Comparison of ENCODE assay signal across 8 cellular contexts in genomic region chr1:54408701-54409066, GRCh38. TPM values are rescaled to one million over a fixed set of nuclear protein-coding genes. Genes with fewer than 3 reads are reported as not detected.
A peak's percentile ranks its signal among the peaks of the same experiment; 100 is the strongest.
DNase-seq lines count a peak whose midpoint lies in the region; ATAC-seq and TF ChIP-seq lines count a peak whose summit lies in the region.
"Had no signal": no experiment of that assay in that cellular context is flagged by ENCODE, and none has a peak within 500 bp of the region (broad histone marks: within the 10 kb centered on the region; RNA-seq: fewer than 3 reads in every experiment).

No MANE protein-coding gene starts in this region.

- peaks cover under 1% of the 10 kb centered on the region; the same call in 1 of the 2 replicates for H3K36me3 Mint-ChIP-seq in HFFc6 (ENCODE audit: low read depth)
- H3K36me3 Mint-ChIP-seq in activated CD4-positive, alpha-beta memory T cell treated with anti-CD3 and anti-CD28 coated beads for 36 hours: peaks cover 6% of the 10 kb centered on the region
- peaks cover 0 to 5% (median under 1%) of the 10 kb centered on the region in 3 donors for H3K36me3 Mint-ChIP-seq in immature natural killer cell

- no peak for ATAC-seq in stimulated activated naive CD8-positive, alpha-beta T cell treated with anti-CD3 and anti-CD28 coated beads, Interleukin-15, amount 100 ng/mL, for 72 hours

- no peaks in the 10 kb centered on the region; the same call in 1 of the 2 replicates for H3K27me3 Mint-ChIP-seq in HFFc6 (ENCODE audit: insufficient read depth)
- H3K27me3 Mint-ChIP-seq in activated CD4-positive, alpha-beta memory T cell treated with anti-CD3 and anti-CD28 coated beads for 36 hours: no peaks in the 10 kb centered on the region
- peaks cover 10 to 16% (median 12%) of the 10 kb centered on the region in 3 donors for H3K27me3 Mint-ChIP-seq in immature natural killer cell (ENCODE audit: low read depth in 3 of 3)
- H3K27me3 Mint-ChIP-seq in stimulated activated naive CD8-positive, alpha-beta T cell treated with anti-CD3 and anti-CD28 coated beads, Interleukin-15, amount 100 ng/mL, for 72 hours: no peaks in the 10 kb centered on the region

- H3K9me3 Mint-ChIP-seq in HFFc6 (no peaks in the 10 kb centered on the region), immature natural killer cell (no peaks in the 10 kb centered on the region)
- H3K9me3 Mint-ChIP-seq in activated CD4-positive, alpha-beta memory T cell treated with anti-CD3 and anti-CD28 coated beads for 36 hours: no peaks in the 10 kb centered on the region
- no peaks in the 10 kb centered on the region for H3K9me3 Mint-ChIP-seq in stimulated activated naive CD8-positive, alpha-beta T cell treated with anti-CD3 and anti-CD28 coated beads, Interleukin-15, amount 100 ng/mL, for 72 hours

- H3K4me3 Mint-ChIP-seq in HFFc6 (peak overlapping the region; percentile 92), immature natural killer cell (peak overlapping the region; percentile 40 to 99 (median 98))
- H3K4me3 Mint-ChIP-seq in activated CD4-positive, alpha-beta memory T cell treated with anti-CD3 and anti-CD28 coated beads for 36 hours: no peak overlapping the region
- H3K4me3 Mint-ChIP-seq in stimulated activated naive CD8-positive, alpha-beta T cell treated with anti-CD3 and anti-CD28 coated beads, Interleukin-15, amount 100 ng/mL, for 72 hours: peak overlapping the region; percentile 32 to 67

- intact Hi-C loops in activated CD4-positive, alpha-beta memory T cell treated with anti-CD3 and anti-CD28 coated beads for 36 hours (cut with micrococcal nuclease): loop anchor here (1.0 to 5.0 kb wide), 3 partner anchors 8 to 461 kb away; partner anchors contain the start of genes IFT25 and LRRC42

- DNase-seq in HFFc6 (no peak), immature natural killer cell (no peak), NCI-H187 treated with DMSO at 0.1 percent for 48 hours (lab: John Stamatoyannopoulos, UW) (no peak), iPS-NIHi11 (ENCODE audit: low spot score) (no peak), NCI-H1105 treated with DMSO at 0.1 percent for 48 hours (lab: John Stamatoyannopoulos, UW) (no peak)
- DNase-seq in activated CD4-positive, alpha-beta memory T cell treated with anti-CD3 and anti-CD28 coated beads for 36 hours: no peak
- DNase-seq in stimulated activated naive CD8-positive, alpha-beta T cell treated with anti-CD3 and anti-CD28 coated beads, Interleukin-15, amount 100 ng/mL, for 72 hours: no peak
- DNase-seq: NCI-H1092 treated with DMSO at 0.1 percent for 48 hours had no signal

- POLR2A ChIA-PET in activated CD4-positive, alpha-beta memory T cell treated with anti-CD3 and anti-CD28 coated beads for 36 hours (lab: Charles Lee): no interaction called here

- CTCF ChIA-PET in activated CD4-positive, alpha-beta memory T cell treated with anti-CD3 and anti-CD28 coated beads for 36 hours (lab: Charles Lee): no interaction called here

- H3K27ac Mint-ChIP-seq in HFFc6 (peak overlapping the region; percentile 97), immature natural killer cell (peak overlapping the region; percentile 74 to 97 (median 91))
- peak overlapping the region; percentile 28 for H3K27ac Mint-ChIP-seq in activated CD4-positive, alpha-beta memory T cell treated with anti-CD3 and anti-CD28 coated beads for 36 hours
- no peak overlapping the region for H3K27ac Mint-ChIP-seq in stimulated activated naive CD8-positive, alpha-beta T cell treated with anti-CD3 and anti-CD28 coated beads, Interleukin-15, amount 100 ng/mL, for 72 hours

- no peak for TF ChIP-seq CTCF in HFFc6 (IDR thresholded peaks at IDR 0.05)

- H3K4me1 Mint-ChIP-seq in HFFc6 (ENCODE audit: low read depth): peaks cover 50% of the 10 kb centered on the region
- H3K4me1 Mint-ChIP-seq in activated CD4-positive, alpha-beta memory T cell treated with anti-CD3 and anti-CD28 coated beads for 36 hours (ENCODE audit: low read depth): peaks cover 51% of the 10 kb centered on the region
- peaks cover 50 to 58% of the 10 kb centered on the region in 2 donors for H3K4me1 Mint-ChIP-seq in immature natural killer cell
- peaks cover 62% of the 10 kb centered on the region for H3K4me1 Mint-ChIP-seq in stimulated activated naive CD8-positive, alpha-beta T cell treated with anti-CD3 and anti-CD28 coated beads, Interleukin-15, amount 100 ng/mL, for 72 hours

RNA-seq across cellular contexts. Expression of gene SSBP3, which starts 2.5 kb away (rescaled TPM):
- total RNA-seq in HFFc6 (2021; fragmentation: NEBNext Ultra II Directional; extraction: Animal tissue kit (Norgen Biotek cat#: 25700)): 10 to 100 TPM; 42.3 to 72.2 (median 58.1) TPM
- total RNA-seq in activated CD4-positive, alpha-beta memory T cell treated with anti-CD3 and anti-CD28 coated beads for 36 hours: 10 to 100 TPM; 44.4 to 49.6 TPM
- 10 to 100 TPM; 19.8 to 30.1 (median 21.1) TPM for polyA plus RNA-seq in immature natural killer cell

Comparison
In these comparisons a context has a peak if more than half of its experiments do, and no peak if none do; other contexts are left out.
1. H3K27ac Mint-ChIP-seq: peak in HFFc6 (single experiment), activated CD4-positive, alpha-beta memory T cell treated with anti-CD3 and anti-CD28 coated beads for 36 hours (single experiment) and immature natural killer cell (6 of 6); none in stimulated activated naive CD8-positive, alpha-beta T cell treated with anti-CD3 and anti-CD28 coated beads, Interleukin-15, amount 100 ng/mL, for 72 hours (0 of 2).